ENCODE assay signal across 10 cellular contexts in the genomic region with DNA sequence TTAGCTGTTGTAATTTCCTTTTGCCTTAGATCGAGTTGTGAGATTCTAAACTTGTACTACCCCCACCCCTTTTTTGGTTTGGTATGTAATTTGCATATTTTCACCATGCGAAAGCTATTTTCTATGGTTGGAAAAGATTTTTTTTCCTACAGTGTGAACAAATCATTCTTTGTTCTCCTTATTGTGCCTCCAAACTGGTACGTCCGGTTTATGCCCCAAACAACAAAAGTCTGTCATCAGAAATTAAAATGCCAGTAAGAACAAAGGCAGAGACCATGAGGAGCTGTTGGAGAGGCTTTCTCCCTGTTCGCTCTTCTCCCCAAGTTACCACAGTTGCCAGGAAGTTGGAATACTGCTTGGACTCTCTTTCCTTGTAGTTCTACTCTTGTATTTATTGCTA.
A peak's percentile ranks its signal among the peaks of the same experiment; 100 is the strongest.
DNase-seq lines count a peak whose midpoint lies in the region; ATAC-seq and TF ChIP-seq lines count a peak whose summit lies in the region.
"Had no signal": no experiment of that assay in that cellular context is flagged by ENCODE, and none has a peak within 500 bp of the region (broad histone marks: within the 10 kb centered on the region; RNA-seq: fewer than 3 reads in every experiment).

No MANE protein-coding gene starts in this region.

- H3K27ac ChIP-seq in PC-3 (ENCODE audit: low read length) (peak overlapping the region; percentile 66), esophagus muscularis mucosa (replicated peaks in 1 of 4) (peak overlapping the region in 3 of 4 donors; percentile 24 to 46 (median 40))
- H3K27ac ChIP-seq in CD4-positive, alpha-beta memory T cell (ENCODE audit: low read depth, low read length), result no peak overlapping the region

- peaks cover 5% of the 10 kb centered on the region for H3K36me3 Mint-ChIP-seq in Calu3 (ENCODE audit: insufficient read depth, unreplicated experiment)
- H3K36me3 Mint-ChIP-seq in CD4-positive, alpha-beta memory T cell, result peaks cover 6 to 11% of the 10 kb centered on the region in 2 donors
- no peaks in the 10 kb centered on the region for H3K36me3 Mint-ChIP-seq in activated CD8-positive, alpha-beta T cell treated with anti-CD3 and anti-CD28 coated beads for 36 hours (ENCODE audit: low read depth)
- H3K36me3 Mint-ChIP-seq: activated naive CD8-positive, alpha-beta T cell treated with anti-CD3 and anti-CD28 coated beads, Interleukin-2, amount 10 ng/mL, durations not matched to agents 7 days and 5 days had no signal

- no peak for TF ChIP-seq CTCF in Calu3 (IDR thresholded peaks at IDR 0.05; ENCODE audit: unreplicated experiment)
- no peak for TF ChIP-seq CTCF in PC-3 (conservative IDR thresholded peaks at IDR 0.05; ENCODE audit: low read depth, low read length)
- no peak for TF ChIP-seq CTCF in esophagus muscularis mucosa (IDR thresholded peaks at IDR 0.05)
- no peak for TF ChIP-seq CTCF in activated CD8-positive, alpha-beta T cell treated with anti-CD3 and anti-CD28 coated beads for 36 hours (IDR thresholded peaks at IDR 0.05)

- POLR2A ChIA-PET in PC-3 (lab: Charles Lee; ENCODE audit: unreplicated experiment), result interaction anchor here (0.6 to 1.2 kb wide), 2 partner anchors 74 to 1715 kb away, joined by 3 read pairs; no protein-coding TSS in a partner anchor
- POLR2A ChIA-PET in CD4-positive, alpha-beta memory T cell (lab: Charles Lee; ENCODE audit: partially characterized antibody), result no interaction called here
- POLR2A ChIA-PET in activated CD8-positive, alpha-beta T cell treated with anti-CD3 and anti-CD28 coated beads for 36 hours (lab: Charles Lee), result no interaction called here

- H3K27me3 ChIP-seq in PC-3 (ENCODE audit: low read length) (no peaks in the 10 kb centered on the region), esophagus muscularis mucosa (no peaks in the 10 kb centered on the region), neuron (ENCODE audit: insufficient read depth, low read length) (no peaks in the 10 kb centered on the region)
- H3K27me3 ChIP-seq in CD4-positive, alpha-beta memory T cell (ENCODE audit: insufficient read depth, low read length), result no peaks in the 10 kb centered on the region

- H3K9me2 ChIP-seq in PC-3 (replicated peaks; ENCODE audit: low read length), result no peaks in the 10 kb centered on the region

- peak overlapping the region; percentile 37 for H3K4me3 ChIP-seq in PC-3 (ENCODE audit: low read length)
- peak overlapping the region; percentile 3 to 39 (median 15) for H3K4me3 ChIP-seq in esophagus muscularis mucosa
- H3K4me3 ChIP-seq in neuron (ENCODE audit: low read length), result peak overlapping the region; percentile 26
- no peak overlapping the region for H3K4me3 ChIP-seq in CD4-positive, alpha-beta memory T cell (ENCODE audit: low read length in 2 of 2)

- H3K4me1 ChIP-seq in PC-3 (ENCODE audit: insufficient read depth, low read length) (peaks cover 19% of the 10 kb centered on the region), esophagus muscularis mucosa (peaks cover 5 to 9% (median 7%) of the 10 kb centered on the region in 4 donors), neuron (ENCODE audit: insufficient read depth, low read length) (peaks cover 22% of the 10 kb centered on the region)
- no peaks in the 10 kb centered on the region for H3K4me1 ChIP-seq in CD4-positive, alpha-beta memory T cell (ENCODE audit: insufficient read depth, low read length)

- BruUV-seq in Calu3 (replicated peaks; lab: Mats Ljungman, UMichigan) (no TSS peak), PC-3 (replicated peaks; lab: Mats Ljungman, UMichigan) (no TSS peak)

- H2AFZ ChIP-seq in PC-3 (ENCODE audit: low read length) (peak overlapping the region; percentile 72), neuron (ENCODE audit: low read depth, low read length) (peak overlapping the region; percentile 79)

- peak overlapping the region; percentile 34 for H3K9ac ChIP-seq in PC-3 (ENCODE audit: low read length)

- WGBS in esophagus muscularis mucosa, result 43% methylated on average over 5 of the region's 5 CpGs

- no peaks in the 10 kb centered on the region for H3K9me3 Mint-ChIP-seq in Calu3 (ENCODE audit: low read depth, unreplicated experiment)
- H3K9me3 Mint-ChIP-seq in CD4-positive, alpha-beta memory T cell, result no peaks in the 10 kb centered on the region
- H3K9me3 Mint-ChIP-seq in activated CD8-positive, alpha-beta T cell treated with anti-CD3 and anti-CD28 coated beads for 36 hours, result no peaks in the 10 kb centered on the region
- H3K9me3 Mint-ChIP-seq: activated naive CD8-positive, alpha-beta T cell treated with anti-CD3 and anti-CD28 coated beads, Interleukin-2, amount 10 ng/mL, durations not matched to agents 7 days and 5 days had no signal

- no peaks in the 10 kb centered on the region for H4K20me1 ChIP-seq in PC-3 (ENCODE audit: low read length)

- H3K9me3 ChIP-seq in PC-3 (ENCODE audit: low read length), result no peaks in the 10 kb centered on the region
- peaks cover 0 to 7% (median 0%) of the 10 kb centered on the region in 4 donors for H3K9me3 ChIP-seq in esophagus muscularis mucosa
- no peaks in the 10 kb centered on the region for H3K9me3 ChIP-seq in neuron (ENCODE audit: low read length)
- no peaks in the 10 kb centered on the region for H3K9me3 ChIP-seq in CD4-positive, alpha-beta memory T cell (ENCODE audit: control insufficient read depth in 1 of 2, low read length in 2 of 2)

- ATAC-seq in PC-3, result peak; percentile 81
- no peak for ATAC-seq in activated CD8-positive, alpha-beta T cell treated with anti-CD3 and anti-CD28 coated beads for 36 hours

- peak overlapping the region; percentile 60 for H3K4me3 Mint-ChIP-seq in Calu3 (ENCODE audit: low read depth, unreplicated experiment)
- H3K4me3 Mint-ChIP-seq in CD4-positive, alpha-beta memory T cell, result no peak overlapping the region
- no peak overlapping the region for H3K4me3 Mint-ChIP-seq in activated CD8-positive, alpha-beta T cell treated with anti-CD3 and anti-CD28 coated beads for 36 hours
- H3K4me3 Mint-ChIP-seq: activated naive CD8-positive, alpha-beta T cell treated with anti-CD3 and anti-CD28 coated beads, Interleukin-2, amount 10 ng/mL, durations not matched to agents 7 days and 5 days had no signal

- intact Hi-C loops in Calu3 (cut with micrococcal nuclease; ENCODE audit: unreplicated experiment) (no loop called here), PC-3 (cut with micrococcal nuclease) (no loop called here), esophagus muscularis mucosa (cut with DNase I) (no loop called here)
- intact Hi-C loops in CD4-positive, alpha-beta memory T cell (cut with micrococcal nuclease), result no loop called here
- intact Hi-C loops in activated CD8-positive, alpha-beta T cell treated with anti-CD3 and anti-CD28 coated beads for 36 hours (cut with micrococcal nuclease), result no loop called here

- no peak for TF ChIP-seq POLR2A in esophagus muscularis mucosa (IDR thresholded peaks at IDR 0.05; ENCODE audit: low read depth)

- H3F3A ChIP-seq in PC-3 (ENCODE audit: low read length, unreplicated experiment), result no peaks in the 10 kb centered on the region

- peak overlapping the region; percentile 78 for H3K4me2 ChIP-seq in PC-3 (ENCODE audit: low read length)

- DNase-seq in Calu3, result peak; percentile 53
- peak; percentile 86 for DNase-seq in PC-3
- no peak for DNase-seq in esophagus muscularis mucosa (ENCODE audit: extremely low spot score)
- DNase-seq in GDM1 (lab: John Stamatoyannopoulos, UW), result no peak
- no peak for DNase-seq in CD4-positive, alpha-beta memory T cell
- DNase-seq in activated CD8-positive, alpha-beta T cell treated with anti-CD3 and anti-CD28 coated beads for 36 hours, result no peak
- no peak for DNase-seq in KG1 (lab: John Stamatoyannopoulos, UW)
- DNase-seq: activated naive CD8-positive, alpha-beta T cell treated with anti-CD3 and anti-CD28 coated beads, Interleukin-2, amount 10 ng/mL, durations not matched to agents 7 days and 5 days; T1000 had no signal

- peak overlapping the region; percentile 97 for H3K27ac Mint-ChIP-seq in Calu3 (ENCODE audit: unreplicated experiment)
- H3K27ac Mint-ChIP-seq in CD4-positive, alpha-beta memory T cell, result no peak overlapping the region
- no peak overlapping the region for H3K27ac Mint-ChIP-seq in activated CD8-positive, alpha-beta T cell treated with anti-CD3 and anti-CD28 coated beads for 36 hours
- H3K27ac Mint-ChIP-seq: activated naive CD8-positive, alpha-beta T cell treated with anti-CD3 and anti-CD28 coated beads, Interleukin-2, amount 10 ng/mL, durations not matched to agents 7 days and 5 days had no signal

- no peaks in the 10 kb centered on the region for H3K4me1 Mint-ChIP-seq in Calu3 (ENCODE audit: low read depth, unreplicated experiment)
- peaks cover 0 to 5% (median 1%) of the 10 kb centered on the region in 4 donors for H3K4me1 Mint-ChIP-seq in CD4-positive, alpha-beta memory T cell
- no peaks in the 10 kb centered on the region for H3K4me1 Mint-ChIP-seq in activated CD8-positive, alpha-beta T cell treated with anti-CD3 and anti-CD28 coated beads for 36 hours (ENCODE audit: low read depth)
- H3K4me1 Mint-ChIP-seq: activated naive CD8-positive, alpha-beta T cell treated with anti-CD3 and anti-CD28 coated beads, Interleukin-2, amount 10 ng/mL, durations not matched to agents 7 days and 5 days had no signal

- no peaks in the 10 kb centered on the region for H3K27me3 Mint-ChIP-seq in Calu3 (ENCODE audit: unreplicated experiment)
- no peaks in the 10 kb centered on the region for H3K27me3 Mint-ChIP-seq in CD4-positive, alpha-beta memory T cell
- no peaks in the 10 kb centered on the region for H3K27me3 Mint-ChIP-seq in activated CD8-positive, alpha-beta T cell treated with anti-CD3 and anti-CD28 coated beads for 36 hours
- H3K27me3 Mint-ChIP-seq: activated naive CD8-positive, alpha-beta T cell treated with anti-CD3 and anti-CD28 coated beads, Interleukin-2, amount 10 ng/mL, durations not matched to agents 7 days and 5 days had no signal

- TF ChIP-seq EP300 in esophagus muscularis mucosa (IDR thresholded peaks at IDR 0.05), result no peak

- CTCF ChIA-PET in Calu3 (lab: Charles Lee), result interaction anchor here (0.8 to 1.2 kb wide), 2 partner anchors 23 to 66 kb away, joined by 3 to 7 read pairs; partner anchors contain the start of gene BCAS3
- CTCF ChIA-PET in PC-3 (lab: Charles Lee), result interaction anchor here (0.7 to 1.5 kb wide), 2 partner anchors 23 to 228 kb away, joined by 3 to 10 read pairs; no protein-coding TSS in a partner anchor
- CTCF ChIA-PET in CD4-positive, alpha-beta memory T cell (lab: Charles Lee; ENCODE audit: partially characterized antibody), result interaction anchor here (1.9 kb wide), 1 partner anchor 23 kb away, joined by 4 read pairs; no protein-coding TSS in a partner anchor
- CTCF ChIA-PET in activated CD8-positive, alpha-beta T cell treated with anti-CD3 and anti-CD28 coated beads for 36 hours (lab: Charles Lee), result interaction anchor here (1.7 kb wide), 1 partner anchor 23 kb away, joined by 9 read pairs; no protein-coding TSS in a partner anchor

- no peaks in the 10 kb centered on the region for H3K79me2 ChIP-seq in PC-3 (ENCODE audit: low read length)

- H3K36me3 ChIP-seq in PC-3 (ENCODE audit: low read depth, low read length) (no peaks in the 10 kb centered on the region), esophagus muscularis mucosa (peaks cover 0 to 9% (median 1%) of the 10 kb centered on the region in 4 donors), neuron (ENCODE audit: insufficient read depth, low read length) (no peaks in the 10 kb centered on the region)
- H3K36me3 ChIP-seq in CD4-positive, alpha-beta memory T cell (ENCODE audit: insufficient read depth, low read length), result no peaks in the 10 kb centered on the region

Comparison
In these comparisons a context has a peak if more than half of its experiments do, and no peak if none do; other contexts are left out.
1. DNase-seq: peak in Calu3 (single experiment) and PC-3 (single experiment); none in esophagus muscularis mucosa (single experiment), GDM1 (single experiment), CD4-positive, alpha-beta memory T cell (0 of 5), activated CD8-positive, alpha-beta T cell treated with anti-CD3 and anti-CD28 coated beads for 36 hours (single experiment) and KG1 (single experiment).
2. H3K4me3 ChIP-seq: peak in PC-3 (single experiment), esophagus muscularis mucosa (4 of 4) and neuron (single experiment); none in CD4-positive, alpha-beta memory T cell (0 of 2).